29 cellular contexts compared by ENCODE assay signal in genomic region chr16:9165601-9166220, GRCh38.
"Had no signal": no experiment of that assay in that cellular context is flagged by ENCODE, and none has a peak within 500 bp of the region (broad histone marks: within the 10 kb centered on the region; RNA-seq: fewer than 3 reads in every experiment).

No MANE protein-coding gene starts in this region.

- FAIRE-seq: islet of Langerhans, urothelium cell line had no signal

- H3K27ac Mint-ChIP-seq: immature natural killer cell; naive thymus-derived CD4-positive, alpha-beta T cell; nephron; stimulated activated naive B cell treated with anti-CD40 and anti-IgM and Interleukin-4, amounts not matched to agents 10 μg/mL and 1 μg/mL and 100 μg/mL, for 72 hours had no signal

- H3K4me1 Mint-ChIP-seq: immature natural killer cell; naive thymus-derived CD4-positive, alpha-beta T cell; nephron; neural crest cell had no signal

- H3K9me3 Mint-ChIP-seq: immature natural killer cell; nephron; neural crest cell; stimulated activated naive B cell treated with anti-CD40 and anti-IgM and Interleukin-4, amounts not matched to agents 10 μg/mL and 1 μg/mL and 100 μg/mL, for 72 hours had no signal

- DNase-seq: hypothalamus; immature natural killer cell; left ventricle myocardium inferior; midbrain; mucosa of descending colon; naive thymus-derived CD4-positive, alpha-beta T cell; occipital lobe; psoas muscle; stimulated activated CD4-positive, alpha-beta T cell treated with anti-CD3 and anti-CD28 coated beads, Interleukin-12 subunit alpha, Interleukin-12 subunit beta, amount 100 ng/mL, for 4 hours; stimulated activated CD4-positive, alpha-beta T cell treated with anti-CD3 and anti-CD28 coated beads, Interleukin-15, amount 100 ng/mL, for 24 hours; stimulated activated CD4-positive, alpha-beta T cell treated with anti-CD3 and anti-CD28 coated beads, Interleukin-2, amount 100 ng/mL, for 24 hours; stimulated activated CD4-positive, alpha-beta T cell treated with anti-CD3 and anti-CD28 coated beads, Interleukin-4, amount 100 ng/mL, for 1 hour; stimulated activated naive B cell treated with anti-CD40 and anti-IgM and Interleukin-4, amounts not matched to agents 10 μg/mL and 1 μg/mL and 100 μg/mL, for 72 hours; stimulated activated naive CD8-positive, alpha-beta T cell treated with anti-CD3 and anti-CD28 coated beads, Interleukin-15, Interleukin-2, amounts not matched to agents 100 U/mL and 50 U/mL, for 24 hours; stomach; testis; thyroid gland; transverse colon; upper lobe of right lung had no signal

- H3K4me3 Mint-ChIP-seq: immature natural killer cell; naive thymus-derived CD4-positive, alpha-beta T cell; nephron; neural crest cell; stimulated activated naive B cell treated with anti-CD40 and anti-IgM and Interleukin-4, amounts not matched to agents 10 μg/mL and 1 μg/mL and 100 μg/mL, for 72 hours had no signal

- H3K27ac ChIP-seq: left ventricle myocardium inferior, neutrophil, parathyroid adenoma, psoas muscle, right atrium auricular region, skin epidermis, stomach, testis, thyroid gland, transverse colon, upper lobe of right lung had no signal

- H2AFZ ChIP-seq: parathyroid adenoma had no signal

- H3K9me3 ChIP-seq: left ventricle myocardium inferior, mucosa of descending colon, neutrophil, psoas muscle, right atrium auricular region, stomach, testis, thyroid gland, transverse colon, upper lobe of right lung had no signal

- ATAC-seq: mucosa of descending colon; naive thymus-derived CD4-positive, alpha-beta T cell; psoas muscle; sciatic nerve; stimulated activated naive B cell treated with anti-CD40 and anti-IgM and Interleukin-4, amounts not matched to agents 10 μg/mL and 1 μg/mL and 100 μg/mL, for 72 hours; stimulated activated naive CD8-positive, alpha-beta T cell treated with anti-CD3 and anti-CD28 coated beads, Interleukin-15, Interleukin-2, amounts not matched to agents 100 U/mL and 50 U/mL, for 24 hours; upper lobe of right lung had no signal

- H3K4me3 ChIP-seq: left ventricle myocardium inferior, lung, mucosa of descending colon, psoas muscle, right atrium auricular region, skin epidermis, stomach, testis, thyroid gland, transverse colon, upper lobe of right lung had no signal

- H3K9ac ChIP-seq: parathyroid adenoma had no signal

- H3K4me1 ChIP-seq: left ventricle myocardium inferior, parathyroid adenoma, psoas muscle, right atrium auricular region, stomach, testis, transverse colon, upper lobe of right lung had no signal

- H3K36me3 Mint-ChIP-seq: immature natural killer cell; naive thymus-derived CD4-positive, alpha-beta T cell; stimulated activated naive B cell treated with anti-CD40 and anti-IgM and Interleukin-4, amounts not matched to agents 10 μg/mL and 1 μg/mL and 100 μg/mL, for 72 hours had no signal

- H3K36me3 ChIP-seq: left ventricle myocardium inferior, neutrophil, right atrium auricular region, stomach, thyroid gland, transverse colon, upper lobe of right lung had no signal

- H3K27me3 ChIP-seq: neutrophil, right atrium auricular region, stomach, testis, thyroid gland, transverse colon, upper lobe of right lung had no signal
